ENCODE assay signal across 2 cellular contexts in the genomic region with DNA sequence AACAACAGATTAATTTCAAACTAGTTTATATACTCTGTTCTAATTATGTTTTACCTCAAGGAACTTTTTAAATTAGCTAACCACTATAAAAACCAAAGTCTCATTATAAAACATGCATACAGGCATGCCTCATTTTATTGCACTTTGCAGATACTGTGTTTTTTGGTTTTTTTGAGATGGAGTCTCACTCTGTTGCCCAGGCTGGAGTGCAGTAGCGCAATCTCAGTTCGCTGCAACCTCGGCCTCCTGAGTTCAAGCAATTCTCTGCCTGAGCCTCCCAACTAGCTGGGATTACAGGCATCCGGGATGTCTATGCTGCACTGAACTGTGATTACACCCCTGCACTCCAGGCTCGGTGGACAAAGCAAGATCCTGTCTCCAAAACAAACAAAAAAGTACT.
TF ChIP-seq lines count a peak whose summit lies in the region.

No MANE protein-coding gene starts in this region.

TF ChIP-seq in WTC11, 78 proteins besides CTCF, POLR2A, EP300 and RAD21:
- TF ChIP-seq, protein P1, sequence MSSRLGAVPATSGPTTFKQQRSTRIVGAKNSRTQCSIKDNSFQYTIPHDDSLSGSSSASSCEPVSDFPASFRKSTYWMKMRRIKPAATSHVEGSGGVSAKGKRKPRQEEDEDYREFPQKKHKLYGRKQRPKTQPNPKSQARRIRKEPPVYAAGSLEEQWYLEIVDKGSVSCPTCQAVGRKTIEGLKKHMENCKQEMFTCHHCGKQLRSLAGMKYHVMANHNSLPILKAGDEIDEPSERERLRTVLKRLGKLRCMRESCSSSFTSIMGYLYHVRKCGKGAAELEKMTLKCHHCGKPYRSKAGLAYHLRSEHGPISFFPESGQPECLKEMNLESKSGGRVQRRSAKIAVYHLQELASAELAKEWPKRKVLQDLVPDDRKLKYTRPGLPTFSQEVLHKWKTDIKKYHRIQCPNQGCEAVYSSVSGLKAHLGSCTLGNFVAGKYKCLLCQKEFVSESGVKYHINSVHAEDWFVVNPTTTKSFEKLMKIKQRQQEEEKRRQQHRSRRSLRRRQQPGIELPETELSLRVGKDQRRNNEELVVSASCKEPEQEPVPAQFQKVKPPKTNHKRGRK (CRISPR knock-in tag; IDR thresholded peaks at IDR 0.05; ENCODE audit: borderline replicate concordance), result no peak
- TF ChIP-seq ZNF121 (CRISPR knock-in tag; IDR thresholded peaks at IDR 0.05), result peak; percentile 55; the same call in 1 of the 2 replicates

TF ChIP-seq in HepG2, 621 proteins besides CTCF, POLR2A, EP300 and RAD21:
- TF ChIP-seq ZSCAN25 (CRISPR knock-in tag; IDR thresholded peaks at IDR 0.05) (0 out of 2 replicates have a peak, but pooled peaks have one; percentile 35), CREB1 (IDR thresholded peaks at IDR 0.05) (no peak), CREB1 (CRISPR knock-in tag; IDR thresholded peaks at IDR 0.05) (no peak), ZNF121 (CRISPR knock-in tag; IDR thresholded peaks at IDR 0.05) (0 out of 2 replicates have a peak, but pooled peaks have one; percentile 10), ZNF501 (CRISPR knock-in tag; IDR thresholded peaks at IDR 0.05) (0 out of 2 replicates have a peak, but pooled peaks have one; percentile 25)
- TF ChIP-seq, protein P2, sequence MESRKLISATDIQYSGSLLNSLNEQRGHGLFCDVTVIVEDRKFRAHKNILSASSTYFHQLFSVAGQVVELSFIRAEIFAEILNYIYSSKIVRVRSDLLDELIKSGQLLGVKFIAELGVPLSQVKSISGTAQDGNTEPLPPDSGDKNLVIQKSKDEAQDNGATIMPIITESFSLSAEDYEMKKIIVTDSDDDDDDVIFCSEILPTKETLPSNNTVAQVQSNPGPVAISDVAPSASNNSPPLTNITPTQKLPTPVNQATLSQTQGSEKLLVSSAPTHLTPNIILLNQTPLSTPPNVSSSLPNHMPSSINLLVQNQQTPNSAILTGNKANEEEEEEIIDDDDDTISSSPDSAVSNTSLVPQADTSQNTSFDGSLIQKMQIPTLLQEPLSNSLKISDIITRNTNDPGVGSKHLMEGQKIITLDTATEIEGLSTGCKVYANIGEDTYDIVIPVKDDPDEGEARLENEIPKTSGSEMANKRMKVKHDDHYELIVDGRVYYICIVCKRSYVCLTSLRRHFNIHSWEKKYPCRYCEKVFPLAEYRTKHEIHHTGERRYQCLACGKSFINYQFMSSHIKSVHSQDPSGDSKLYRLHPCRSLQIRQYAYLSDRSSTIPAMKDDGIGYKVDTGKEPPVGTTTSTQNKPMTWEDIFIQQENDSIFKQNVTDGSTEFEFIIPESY (CRISPR knock-in tag; IDR thresholded peaks at IDR 0.05), result peak; percentile 39; the same call in 1 of the 2 replicates
- TF ChIP-seq, protein P3, sequence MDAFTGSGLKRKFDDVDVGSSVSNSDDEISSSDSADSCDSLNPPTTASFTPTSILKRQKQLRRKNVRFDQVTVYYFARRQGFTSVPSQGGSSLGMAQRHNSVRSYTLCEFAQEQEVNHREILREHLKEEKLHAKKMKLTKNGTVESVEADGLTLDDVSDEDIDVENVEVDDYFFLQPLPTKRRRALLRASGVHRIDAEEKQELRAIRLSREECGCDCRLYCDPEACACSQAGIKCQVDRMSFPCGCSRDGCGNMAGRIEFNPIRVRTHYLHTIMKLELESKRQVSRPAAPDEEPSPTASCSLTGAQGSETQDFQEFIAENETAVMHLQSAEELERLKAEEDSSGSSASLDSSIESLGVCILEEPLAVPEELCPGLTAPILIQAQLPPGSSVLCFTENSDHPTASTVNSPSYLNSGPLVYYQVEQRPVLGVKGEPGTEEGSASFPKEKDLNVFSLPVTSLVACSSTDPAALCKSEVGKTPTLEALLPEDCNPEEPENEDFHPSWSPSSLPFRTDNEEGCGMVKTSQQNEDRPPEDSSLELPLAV (CRISPR knock-in tag; conservative IDR thresholded peaks at IDR 0.05; ENCODE audit: low read depth), result no peak
- TF ChIP-seq, protein P4, sequence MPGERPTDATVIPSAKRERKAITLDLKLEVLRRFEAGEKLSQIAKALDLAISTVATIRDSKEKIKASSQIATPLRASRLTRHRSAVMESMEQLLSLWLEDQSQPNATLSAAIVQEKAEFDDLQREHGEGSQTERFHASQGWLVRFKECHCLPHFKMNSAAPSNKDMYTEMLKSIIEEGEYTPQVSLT (CRISPR knock-in tag; IDR thresholded peaks at IDR 0.05; ENCODE audit: borderline replicate concordance, low read depth), result no peak
